16 cellular contexts compared by ENCODE assay signal in genomic region chr18:58269931-58270330, GRCh38.
DNase-seq lines count a peak whose midpoint lies in the region; ATAC-seq and TF ChIP-seq lines count a peak whose summit lies in the region.
"Had no signal": no experiment of that assay in that cellular context is flagged by ENCODE, and none has a peak within 500 bp of the region (broad histone marks: within the 10 kb centered on the region; RNA-seq: fewer than 3 reads in every experiment).

No MANE protein-coding gene starts in this region.

- no peaks in the 10 kb centered on the region for H3K27me3 ChIP-seq in suprapubic skin
- H3K27me3 ChIP-seq: BLaER1 treated with 17β-estradiol and CSF1 and Interleukin-3, amounts not matched to agents 10 nM and 100 nM; MG63 had no signal

- ATAC-seq in HG03196 (IDR thresholded peaks at IDR 0.05; ENCODE audit: unreplicated experiment): no peak
- no peak for ATAC-seq in activated naive CD4-positive, alpha-beta T cell treated with anti-CD3 and anti-CD28 coated beads, Interleukin-2, amount 50 U/mL, for 72 hours
- ATAC-seq: T-helper 17 cell, WTC11 had no signal

- H3K9me3 Mint-ChIP-seq in activated naive CD4-positive, alpha-beta T cell treated with anti-CD3 and anti-CD28 coated beads, Interleukin-2, amount 50 U/mL, for 72 hours: peaks cover 0 to 5% of the 10 kb centered on the region in 2 donors
- H3K9me3 Mint-ChIP-seq: WTC11 had no signal

- no peak overlapping the region for H3K4me3 ChIP-seq in suprapubic skin
- H3K4me3 ChIP-seq: BLaER1 treated with 17β-estradiol and CSF1 and Interleukin-3, amounts not matched to agents 10 nM and 100 nM; MG63 had no signal

- H3K27ac Mint-ChIP-seq in activated naive CD4-positive, alpha-beta T cell treated with anti-CD3 and anti-CD28 coated beads, Interleukin-2, amount 50 U/mL, for 72 hours: no peak overlapping the region
- H3K27ac Mint-ChIP-seq: T-helper 17 cell, WTC11 had no signal

- H3K36me3 ChIP-seq in suprapubic skin: no peaks in the 10 kb centered on the region

- DNase-seq in HPDE6-E6E7 (ENCODE audit: extremely low spot score) (peak; percentile 60), RPMI8226 (peak; percentile 27), kidney glomerular epithelial cell (lab: John Stamatoyannopoulos, UW) (peak; percentile 72), suprapubic skin (ENCODE audit: low spot score in 2 of 2) (no peak), NOMO-1 treated with dmso at 0.1 percent for 144 hours (lab: John Stamatoyannopoulos, UW; ENCODE audit: unreplicated experiment) (no peak)
- no peak for DNase-seq in activated naive CD4-positive, alpha-beta T cell treated with anti-CD3 and anti-CD28 coated beads, Interleukin-2, amount 50 U/mL, for 72 hours (ENCODE audit: low spot score in 2 of 2)
- DNase-seq: activated CD8-positive, alpha-beta memory T cell treated with anti-CD3 and anti-CD28 coated beads for 24 hours; MG63; NCI-H1930; NCI-H774; stimulated activated CD4-positive, alpha-beta T cell treated with anti-CD3 and anti-CD28 coated beads, Interleukin-12 subunit alpha, Interleukin-12 subunit beta, amount 100 ng/mL, for 4 hours; T-helper 17 cell had no signal

- WGBS in suprapubic skin: 61% methylated on average over 5 of the region's 5 CpGs

- H3K4me1 ChIP-seq in suprapubic skin: peaks cover 25% of the 10 kb centered on the region
- H3K4me1 ChIP-seq: parathyroid adenoma had no signal

- no peak for TF ChIP-seq EP300 in suprapubic skin (IDR thresholded peaks at IDR 0.05)

- H3K27ac ChIP-seq in suprapubic skin: peak overlapping the region; percentile 52
- H3K27ac ChIP-seq: BLaER1 treated with 17β-estradiol and CSF1 and Interleukin-3, amounts not matched to agents 10 nM and 100 nM; parathyroid adenoma had no signal

- H3K9me3 ChIP-seq in suprapubic skin: no peaks in the 10 kb centered on the region
- H3K9me3 ChIP-seq: BLaER1 treated with 17β-estradiol and CSF1 and Interleukin-3, amounts not matched to agents 10 nM and 100 nM; MG63 had no signal

- TF ChIP-seq POLR2A in suprapubic skin (IDR thresholded peaks at IDR 0.05): no peak

- TF ChIP-seq CTCF in suprapubic skin (IDR thresholded peaks at IDR 0.05): no peak

- H3K36me3 Mint-ChIP-seq in activated naive CD4-positive, alpha-beta T cell treated with anti-CD3 and anti-CD28 coated beads, Interleukin-2, amount 50 U/mL, for 72 hours: peaks cover 0 to 6% of the 10 kb centered on the region in 2 donors
- H3K36me3 Mint-ChIP-seq: WTC11 had no signal

Comparison
In these comparisons a context has a peak if more than half of its experiments do, and no peak if none do; other contexts are left out.
1. DNase-seq: peak in HPDE6-E6E7 (single experiment), RPMI8226 (single experiment) and kidney glomerular epithelial cell (single experiment); none in suprapubic skin (0 of 2), NOMO-1 treated with dmso at 0.1 percent for 144 hours (single experiment) and activated naive CD4-positive, alpha-beta T cell treated with anti-CD3 and anti-CD28 coated beads, Interleukin-2, amount 50 U/mL, for 72 hours (0 of 2).